Comparison of ENCODE assay signal across 1 cellular context in the genomic region with DNA sequence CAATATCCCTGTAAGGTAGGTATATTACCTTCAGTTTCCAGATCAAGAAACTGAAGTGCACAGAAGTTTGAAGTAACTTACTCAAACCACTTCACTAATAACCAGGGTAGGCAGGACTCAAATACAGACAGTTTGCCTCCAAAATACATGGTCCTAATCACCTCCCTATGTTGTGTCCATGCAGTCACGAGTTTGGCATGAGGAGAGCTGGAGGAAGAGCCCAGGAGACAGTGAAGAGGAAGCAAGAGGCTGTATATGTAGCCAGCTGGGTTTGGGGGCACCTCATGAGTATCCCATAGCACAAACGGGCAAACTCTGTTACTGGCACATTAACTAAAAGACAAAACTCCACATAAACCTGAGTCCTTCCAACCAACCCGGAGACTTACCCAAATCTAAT.
TF ChIP-seq lines count a peak whose summit lies in the region.

No MANE protein-coding gene starts in this region.

TF ChIP-seq in H1, 55 proteins besides CTCF, POLR2A, EP300 and RAD21 (continued from another document):
- TF ChIP-seq FOSL1 (IDR thresholded peaks at IDR 0.05; ENCODE audit: insufficient read depth, low read depth, low read length) (no peak), SAP30 (IDR thresholded peaks at IDR 0.05; ENCODE audit: insufficient read depth, insufficient replicate concordance, low read length) (no peak), RXRA (IDR thresholded peaks at IDR 0.05; ENCODE audit: insufficient read depth, low read depth, low read length) (no peak), CBX5 (IDR thresholded peaks at IDR 0.05; ENCODE audit: low read depth, low read length) (no peak), TCF12 (IDR thresholded peaks at IDR 0.05; ENCODE audit: low read depth, low read length) (no peak), TEAD4 (IDR thresholded peaks at IDR 0.05; ENCODE audit: low read depth, low read length) (no peak), POU5F1 (IDR thresholded peaks at IDR 0.05; ENCODE audit: low read depth, low read length) (no peak), ATF3 (IDR thresholded peaks at IDR 0.05; ENCODE audit: insufficient read depth, low read depth, low read length) (no peak), BACH1 (IDR thresholded peaks at IDR 0.05; ENCODE audit: low read length) (no peak), BCL11A (IDR thresholded peaks at IDR 0.05; ENCODE audit: low read depth in 2 of 2, low read length in 2 of 2) (no peak)
